In genomic region chr22:40748388-40748970, GRCh38 we compare ENCODE assay signal across 26 cellular contexts.
"Had no signal": no experiment of that assay in that cellular context is flagged by ENCODE, and none has a peak within 500 bp of the region (broad histone marks: within the 10 kb centered on the region; RNA-seq: fewer than 3 reads in every experiment).

No MANE protein-coding gene starts in this region.

- H3K27me3 ChIP-seq: dorsolateral prefrontal cortex, heart right ventricle, left lung, pancreas, spleen, suprapubic skin, tibial nerve had no signal

- H3K4me3 Mint-ChIP-seq: activated CD4-positive, alpha-beta memory T cell treated with anti-CD3 and anti-CD28 coated beads, Interleukin-2, amount 10 ng/mL, durations not matched to agents 7 days and 5 days; activated CD4-positive, alpha-beta T cell treated with anti-CD3 and anti-CD28 coated beads, Interleukin-2, amount 10 ng/mL, durations not matched to agents 24 days and 14 days; activated T-cell treated with anti-CD3 and anti-CD28 coated beads, Interleukin-2, amount 50 U/mL, for 24 hours; effector memory CD8-positive, alpha-beta T cell; nephron; T-helper 17 cell had no signal

- ATAC-seq: effector memory CD8-positive, alpha-beta T cell; heart right ventricle; left lung; pancreas; T-helper 17 cell had no signal

- H3K27me3 Mint-ChIP-seq: activated T-cell treated with anti-CD3 and anti-CD28 coated beads, Interleukin-2, amount 50 U/mL, for 24 hours; effector memory CD8-positive, alpha-beta T cell; T-helper 17 cell had no signal

- H3K36me3 ChIP-seq: brain microvascular endothelial cell, heart right ventricle, left lung, lower lobe of right lung, pancreas, prostate gland, spleen, suprapubic skin, tibial nerve, WERI-Rb-1 had no signal

- H3K27ac ChIP-seq: brain microvascular endothelial cell, coronary artery, dorsolateral prefrontal cortex, heart right ventricle, left lung, lower lobe of right lung, pancreas, prostate gland, spleen, suprapubic skin, WERI-Rb-1 had no signal

- H3K27ac Mint-ChIP-seq: activated CD4-positive, alpha-beta memory T cell treated with anti-CD3 and anti-CD28 coated beads, Interleukin-2, amount 10 ng/mL, durations not matched to agents 7 days and 5 days; activated CD4-positive, alpha-beta T cell treated with anti-CD3 and anti-CD28 coated beads, Interleukin-2, amount 10 ng/mL, durations not matched to agents 24 days and 14 days; activated T-cell treated with anti-CD3 and anti-CD28 coated beads, Interleukin-2, amount 50 U/mL, for 24 hours; effector memory CD8-positive, alpha-beta T cell; T-helper 17 cell had no signal

- H3K9me3 Mint-ChIP-seq: activated CD4-positive, alpha-beta T cell treated with anti-CD3 and anti-CD28 coated beads, Interleukin-2, amount 10 ng/mL, durations not matched to agents 24 days and 14 days; effector memory CD8-positive, alpha-beta T cell; nephron had no signal

- H3K9me3 ChIP-seq: lower lobe of right lung, pancreas, prostate gland, suprapubic skin had no signal

- H3K4me3 ChIP-seq: coronary artery, dorsolateral prefrontal cortex, heart right ventricle, left lung, lower lobe of right lung, pancreas, prostate gland, spleen, suprapubic skin, tibial nerve had no signal

- H3K4me1 Mint-ChIP-seq: activated CD4-positive, alpha-beta memory T cell treated with anti-CD3 and anti-CD28 coated beads, Interleukin-2, amount 10 ng/mL, durations not matched to agents 7 days and 5 days; activated CD4-positive, alpha-beta T cell treated with anti-CD3 and anti-CD28 coated beads, Interleukin-2, amount 10 ng/mL, durations not matched to agents 24 days and 14 days; T-helper 17 cell had no signal

- DNase-seq: activated CD4-positive, alpha-beta memory T cell treated with anti-CD3 and anti-CD28 coated beads, Interleukin-2, amount 10 ng/mL, durations not matched to agents 7 days and 5 days; activated CD4-positive, alpha-beta T cell treated with anti-CD3 and anti-CD28 coated beads, Interleukin-2, amount 10 ng/mL, durations not matched to agents 24 days and 14 days; activated CD4-positive, CD25-positive, alpha-beta regulatory T cell treated with anti-CD3 and anti-CD28 coated beads, Interleukin-2, amount 50 U/mL, for 72 hours; activated CD8-positive, alpha-beta memory T cell treated with anti-CD3 and anti-CD28 coated beads, Interleukin-2, amount 50 U/mL, for 48 hours; activated gamma-delta T cell treated with Interleukin-2 at 50 U/mL for 16 hours; activated naive CD4-positive, alpha-beta T cell treated with anti-CD3 and anti-CD28 coated beads, Interleukin-2, amount 50 U/mL, for 16 hours; activated T-cell treated with anti-CD3 and anti-CD28 coated beads, Interleukin-2, amount 50 U/mL, for 24 hours; amniotic stem cell; brain microvascular endothelial cell; dorsolateral prefrontal cortex; effector memory CD8-positive, alpha-beta T cell; foreskin fibroblast; heart right ventricle; left lung; lower lobe of right lung; pancreas; spleen; stimulated activated naive CD4-positive, alpha-beta T cell; T-helper 17 cell; T1000; WERI-Rb-1 had no signal

- H3K4me1 ChIP-seq: left lung, lower lobe of right lung, pancreas, prostate gland, spleen had no signal
